ENCODE assay signal across 1 cellular context in the genomic region with DNA sequence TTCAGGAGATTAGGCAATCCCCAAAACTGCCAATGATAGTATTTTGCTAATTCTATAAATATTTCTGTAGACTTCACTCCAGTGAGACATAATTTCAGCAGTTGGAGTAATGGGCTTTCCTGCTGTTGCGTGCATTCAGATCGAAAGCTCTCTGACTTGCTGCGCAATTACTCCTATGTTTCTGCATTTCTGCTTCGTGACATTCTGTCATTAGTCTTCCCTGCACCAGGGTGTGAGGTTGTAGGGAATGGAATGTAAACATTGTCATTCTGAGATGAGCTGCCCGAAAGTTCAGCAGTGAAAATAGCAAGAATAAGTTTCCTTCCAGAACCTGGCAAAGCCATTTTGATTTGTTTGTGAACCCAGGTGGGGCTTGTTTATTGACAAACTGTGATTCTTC.
TF ChIP-seq lines count a peak whose summit lies in the region.

No MANE protein-coding gene starts in this region.

TF ChIP-seq in IMR-90, 13 proteins besides CTCF, POLR2A, EP300 and RAD21:
- TF ChIP-seq SMC3 (IDR thresholded peaks at IDR 0.05; ENCODE audit: low read depth, low read length): no peak
- TF ChIP-seq RFX5 (IDR thresholded peaks at IDR 0.05; ENCODE audit: low read depth, low read length): no peak
- no peak for TF ChIP-seq RCOR1 (IDR thresholded peaks at IDR 0.05; ENCODE audit: insufficient replicate concordance, low read length)
- TF ChIP-seq MAFK (IDR thresholded peaks at IDR 0.05; ENCODE audit: low read depth, low read length): peak; percentile 27; the same call in 1 of the 2 replicates
- peak; percentile 61 for TF ChIP-seq BHLHE40 (IDR thresholded peaks at IDR 0.05; ENCODE audit: low read depth, low read length)
- TF ChIP-seq, protein P1, sequence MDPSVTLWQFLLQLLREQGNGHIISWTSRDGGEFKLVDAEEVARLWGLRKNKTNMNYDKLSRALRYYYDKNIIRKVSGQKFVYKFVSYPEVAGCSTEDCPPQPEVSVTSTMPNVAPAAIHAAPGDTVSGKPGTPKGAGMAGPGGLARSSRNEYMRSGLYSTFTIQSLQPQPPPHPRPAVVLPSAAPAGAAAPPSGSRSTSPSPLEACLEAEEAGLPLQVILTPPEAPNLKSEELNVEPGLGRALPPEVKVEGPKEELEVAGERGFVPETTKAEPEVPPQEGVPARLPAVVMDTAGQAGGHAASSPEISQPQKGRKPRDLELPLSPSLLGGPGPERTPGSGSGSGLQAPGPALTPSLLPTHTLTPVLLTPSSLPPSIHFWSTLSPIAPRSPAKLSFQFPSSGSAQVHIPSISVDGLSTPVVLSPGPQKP (IDR thresholded peaks at IDR 0.05; ENCODE audit: borderline replicate concordance, low read depth, low read length): no peak
- TF ChIP-seq CEBPB (IDR thresholded peaks at IDR 0.05; ENCODE audit: low read depth, low read length): peak; percentile 88
- no peak for TF ChIP-seq MAZ (IDR thresholded peaks at IDR 0.05; ENCODE audit: borderline replicate concordance, low read depth, low read length)
- TF ChIP-seq CHD1 (IDR thresholded peaks at IDR 0.05; ENCODE audit: low read depth, low read length): 0 out of 2 replicates have a peak, but pooled peaks have one; percentile 48
